In genomic region chr3:32414527-32415202, GRCh38 we compare ENCODE assay signal across 8 cellular contexts. TPM values are rescaled to one million over a fixed set of nuclear protein-coding genes. Genes with fewer than 3 reads are reported as not detected.
DNase-seq lines count a peak whose midpoint lies in the region; ATAC-seq, FAIRE-seq and TF ChIP-seq lines count a peak whose summit lies in the region.

No MANE protein-coding gene starts in this region.

- H3K9me3 ChIP-seq in pancreas: no peaks in the 10 kb centered on the region

- H3K27ac ChIP-seq in pancreas: peak overlapping the region in 2 of 4 donors; percentile 3 to 39

- DNase-seq in cardiac fibroblast (ENCODE audit: low read depth in 2 of 2) (peak; percentile 75 to 93), pancreas (no peak), SHP77 (lab: John Stamatoyannopoulos, UW) (no peak), NCI-H146 (lab: John Stamatoyannopoulos, UW) (no peak), SW480 (ENCODE audit: low spot score) (no peak)

- FAIRE-seq in pancreas (lab: Jason Lieb, UNC): no peak

- H3K4me3 ChIP-seq in cardiac fibroblast (replicated peaks in 1 of 2; ENCODE audit: low read depth in 2 of 2, low read length in 2 of 2) (no peak overlapping the region), pancreas (no peak overlapping the region)

- TF ChIP-seq CTCF in cardiac fibroblast (IDR thresholded peaks at IDR 0.05; ENCODE audit: low read depth, low read length) (no peak), pancreas (IDR thresholded peaks at IDR 0.05) (no peak)

- intact Hi-C loops in pancreas (cut with DNase I): no loop called here

- 88 to 90% methylated on average over 6 of the region's 6 CpGs for WGBS in pancreas, 2 donors

- ATAC-seq in GM19043 (IDR thresholded peaks at IDR 0.05; ENCODE audit: low read depth, unreplicated experiment) (peak; percentile 66), HG03521 (IDR thresholded peaks at IDR 0.05; ENCODE audit: unreplicated experiment) (peak; percentile 65), pancreas (peak in 3 of 4 donors; percentile 33 to 75 (median 62)), GM19324 (IDR thresholded peaks at IDR 0.05; ENCODE audit: low FRiP score, unreplicated experiment) (no peak)

- H3K36me3 ChIP-seq in pancreas: no peaks in the 10 kb centered on the region

- no peaks in the 10 kb centered on the region for H3K27me3 ChIP-seq in pancreas

- H3K4me1 ChIP-seq in pancreas: peaks cover 2 to 16% (median 12%) of the 10 kb centered on the region in 3 donors

RNA-seq across cellular contexts. Expression of gene CMTM7, which starts 23.0 kb away (rescaled TPM):
- 10 to 100 TPM in 3 of 6 donors, 1 to 10 TPM in 3; 6.1 to 21.4 (median 9.8) TPM for total RNA-seq in pancreas
- polyA plus RNA-seq in pancreas: 10 to 100 TPM; 18.9 to 23.8 TPM

Comparison
In these comparisons a context has a peak if more than half of its experiments do, and no peak if none do; other contexts are left out.
1. DNase-seq: peak in cardiac fibroblast (2 of 2); none in pancreas (0 of 6), SHP77 (0 of 2), NCI-H146 (single experiment) and SW480 (single experiment).